10 cellular contexts compared by ENCODE assay signal in the genomic region with DNA sequence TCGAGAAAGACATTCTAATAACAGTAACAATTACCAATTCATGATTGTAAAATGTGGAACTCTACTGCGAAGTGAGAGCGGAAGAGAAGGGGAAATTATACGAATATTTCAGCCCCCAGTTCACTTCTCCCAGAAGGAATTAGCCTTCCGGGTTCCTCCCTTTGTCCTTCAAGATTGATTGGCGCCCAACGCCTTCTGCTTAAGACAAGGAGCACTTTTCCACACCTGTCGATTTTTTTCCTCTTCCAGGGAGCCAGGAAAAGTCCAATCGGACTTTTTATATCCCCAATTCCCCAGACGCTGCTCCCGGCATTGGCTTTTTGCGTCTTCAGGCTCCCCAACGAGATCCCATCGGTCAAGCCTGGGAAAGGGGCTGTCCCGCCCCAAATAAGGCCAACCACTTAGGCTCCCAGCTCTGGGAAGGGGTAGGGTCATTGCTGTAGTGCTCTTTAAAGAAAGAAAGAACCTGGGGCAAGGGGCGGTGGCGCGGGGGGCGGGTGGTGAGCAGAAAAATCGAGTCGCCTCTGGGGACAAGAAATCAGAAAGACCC. TPM values are rescaled to one million over a fixed set of nuclear protein-coding genes. Genes with fewer than 3 reads are reported as not detected.
DNase-seq lines count a peak whose midpoint lies in the region; ATAC-seq and TF ChIP-seq lines count a peak whose summit lies in the region.
"Had no signal": no experiment of that assay in that cellular context is flagged by ENCODE, and none has a peak within 500 bp of the region (broad histone marks: within the 10 kb centered on the region; RNA-seq: fewer than 3 reads in every experiment).

No MANE protein-coding gene starts in this region.

- peaks cover 31% of the 10 kb centered on the region for H3K4me1 Mint-ChIP-seq in GM23338

- peak overlapping the region; percentile 98 for H3K27ac Mint-ChIP-seq in GM23338

- H3K4me3 Mint-ChIP-seq in GM23338 = peak overlapping the region; percentile 80

- no peaks in the 10 kb centered on the region for H3F3A ChIP-seq in GM23338 (replicated peaks; ENCODE audit: low read depth)

- H3K4me3 ChIP-seq in GM23338 (peak overlapping the region; percentile 88), ascending aorta (peak overlapping the region; percentile 50 to 67), iPS-15b (ENCODE audit: low read depth, low read length) (peak overlapping the region; percentile 77), psoas muscle (peak overlapping the region; percentile 57), A673 (ENCODE audit: low read depth, low read length, poor library complexity, severe bottlenecking) (no peak overlapping the region)

- no peaks in the 10 kb centered on the region for H4K20me1 ChIP-seq in GM23338 (replicated peaks; ENCODE audit: insufficient read depth)

- H3K4me2 ChIP-seq in GM23338 = peak overlapping the region; percentile 79

- POLR2A ChIA-PET in A673 (lab: Charles Lee; ENCODE audit: low non-redundant PET) = no interaction called here

- H3K36me3 ChIP-seq in GM23338 (ENCODE audit: insufficient read depth) (no peaks in the 10 kb centered on the region), ascending aorta (no peaks in the 10 kb centered on the region), iPS-15b (ENCODE audit: control insufficient read depth, insufficient read depth, low read length) (no peaks in the 10 kb centered on the region), psoas muscle (ENCODE audit: insufficient read depth in 1 of 2, low read depth in 1 of 2) (no peaks in the 10 kb centered on the region), A673 (ENCODE audit: insufficient read depth, low read length, poor library complexity, severe bottlenecking) (no peaks in the 10 kb centered on the region)

- no peaks in the 10 kb centered on the region for H3K36me3 Mint-ChIP-seq in GM23338 (ENCODE audit: low read depth)

- no peaks in the 10 kb centered on the region for H3K9me2 ChIP-seq in GM23338 (ENCODE audit: insufficient read depth)

- peak overlapping the region; percentile 0; the same call in 1 of the 2 replicates for H2AFZ ChIP-seq in GM23338

- H3K79me2 ChIP-seq in GM23338 (replicated peaks; ENCODE audit: insufficient read depth) = peaks cover 46% of the 10 kb centered on the region

- peaks cover 20% of the 10 kb centered on the region for H3K4me1 ChIP-seq in GM23338 (ENCODE audit: insufficient read depth)
- no peaks in the 10 kb centered on the region for H3K4me1 ChIP-seq in ascending aorta
- peaks cover 17% of the 10 kb centered on the region for H3K4me1 ChIP-seq in iPS-15b (ENCODE audit: control insufficient read depth, insufficient read depth, low read length)
- H3K4me1 ChIP-seq in psoas muscle = no peaks in the 10 kb centered on the region
- no peaks in the 10 kb centered on the region for H3K4me1 ChIP-seq in A673 (ENCODE audit: insufficient read depth, low read length, poor library complexity, severe bottlenecking)

- H3K9ac ChIP-seq in iPS-15b (ENCODE audit: low read depth, low read length) = peak overlapping the region; percentile 76

- peaks cover 4% of the 10 kb centered on the region for H3K27me3 Mint-ChIP-seq in GM23338 (ENCODE audit: insufficient read depth, low read depth, poor library complexity)

- intact Hi-C loops in ascending aorta (cut with DNase I) (no loop called here), psoas muscle (cut with DNase I) (no loop called here), A673 (cut with micrococcal nuclease; ENCODE audit: unreplicated experiment) (no loop called here)

- no TSS peak for BruUV-seq in A673 (replicated peaks; lab: Mats Ljungman, UMichigan)

- H3K27me3 ChIP-seq in GM23338 (ENCODE audit: insufficient read depth) (peaks cover 6% of the 10 kb centered on the region; the same call in 1 of the 2 replicates), ascending aorta (no peaks in the 10 kb centered on the region), iPS-15b (ENCODE audit: control insufficient read depth, insufficient read depth, low read length) (peaks cover 2% of the 10 kb centered on the region), psoas muscle (ENCODE audit: insufficient read depth in 3 of 3, low read length in 2 of 3) (peaks cover 0 to 31% (median 7%) of the 10 kb centered on the region in 3 donors), A673 (replicated peaks; ENCODE audit: insufficient read depth, low read depth, low read length, poor library complexity) (peaks cover 65% of the 10 kb centered on the region)

- ATAC-seq in GM23338 = peak; percentile 79
- ATAC-seq in psoas muscle = no peak
- ATAC-seq in HG02678 (IDR thresholded peaks at IDR 0.05; ENCODE audit: unreplicated experiment) = no peak

- no peaks in the 10 kb centered on the region for H3K9me3 Mint-ChIP-seq in GM23338

- H3K9me3 ChIP-seq in ascending aorta (no peaks in the 10 kb centered on the region), iPS-15b (ENCODE audit: control insufficient read depth, insufficient read depth, low read length) (no peaks in the 10 kb centered on the region), psoas muscle (peaks cover 4% of the 10 kb centered on the region), A673 (ENCODE audit: low read depth, low read length, poor library complexity, severe bottlenecking) (no peaks in the 10 kb centered on the region)

- WGBS in psoas muscle, 3 donors = 10 to 14% (median 13%) methylated on average over 21 of the region's 21 CpGs

- CTCF ChIA-PET in A673 (lab: Charles Lee) = no interaction called here

- TF ChIP-seq CTCF in GM23338 (conservative IDR thresholded peaks at IDR 0.05; ENCODE audit: low read depth in 2 of 2) = no peak
- TF ChIP-seq CTCF in ascending aorta (IDR thresholded peaks at IDR 0.05) = no peak
- no peak for TF ChIP-seq CTCF in psoas muscle (IDR thresholded peaks at IDR 0.05)
- TF ChIP-seq CTCF in A673 (conservative IDR thresholded peaks at IDR 0.05; ENCODE audit: low read depth, low read length) = no peak

- DNase-seq in GM23338 (ENCODE audit: low spot score) = peak; percentile 88
- no peak for DNase-seq in ascending aorta (ENCODE audit: low spot score in 2 of 2)
- peak in 1 of 2 donors; percentile 41 for DNase-seq in psoas muscle
- no peak for DNase-seq in A673 (ENCODE audit: low spot score)
- no peak for DNase-seq in stimulated activated CD4-positive, alpha-beta T cell treated with anti-CD3 and anti-CD28 coated beads, Interleukin-4, amount 100 ng/mL, for 4 hours
- no peak for DNase-seq in NCI-H748 treated with DMSO at 0.1 percent for 48 hours (lab: John Stamatoyannopoulos, UW)
- DNase-seq: activated T-cell treated with anti-CD3 and anti-CD28 coated beads, Interleukin-2, amount 50 U/mL, for 48 hours had no signal

- H3K27ac ChIP-seq in GM23338 (ENCODE audit: low read depth) = peak overlapping the region; percentile 57
- peak overlapping the region; percentile 28 to 34 for H3K27ac ChIP-seq in ascending aorta
- no peak overlapping the region for H3K27ac ChIP-seq in psoas muscle
- H3K27ac ChIP-seq in A673 (ENCODE audit: low read depth, low read length, poor library complexity, severe bottlenecking) = no peak overlapping the region

TF ChIP-seq in GM23338, 12 proteins besides CTCF, POLR2A, EP300 and RAD21 (continues in another document):
- TF ChIP-seq ZNF114 (CRISPR knock-in tag; IDR thresholded peaks at IDR 0.05) (no peak), POLR2AphosphoS5 (IDR thresholded peaks at IDR 0.05; ENCODE audit: low read depth) (no peak; the same call in 1 of the 2 replicates), EZH2 (IDR thresholded peaks at IDR 0.05; ENCODE audit: low read depth, unreplicated experiment) (no peak), EZH2phosphoT487 (IDR thresholded peaks at IDR 0.05; ENCODE audit: unreplicated experiment) (no peak), REST (IDR thresholded peaks at IDR 0.05; ENCODE audit: unreplicated experiment) (no peak), JUNB (IDR thresholded peaks at IDR 0.05; ENCODE audit: unreplicated experiment) (no peak), STAT1 (IDR thresholded peaks at IDR 0.05; ENCODE audit: unreplicated experiment) (no peak), ZNF331 (CRISPR knock-in tag; IDR thresholded peaks at IDR 0.05; ENCODE audit: low read depth) (no peak), NANOG (IDR thresholded peaks at IDR 0.05; ENCODE audit: borderline replicate concordance) (no peak)

RNA-seq across cellular contexts. Expression of gene DSC2, which starts 1.5 kb away (rescaled TPM):
- 20.4 and 23.6 TPM in 2 replicates for total RNA-seq in GM23338 (2014; rRNA removed; shearing (Covaris generic))
- polyA plus RNA-seq in GM23338 (2016; fragmentation: Nextera tagmentation; extraction: Ambion mirVana) = 7.9 and 10.5 TPM in 2 replicates
- total RNA-seq in ascending aorta = 4.4 TPM
- 1 to 10 TPM in 2 of 4 donors, under 1 TPM in 2; 0.66 to 2.4 (median 0.99) TPM for total RNA-seq in psoas muscle
- under 1 TPM; 0.11 to 0.21 (median 0.18) TPM for polyA plus RNA-seq in psoas muscle
- 0.04 TPM in 1 of 2 replicates, not detected in the other for total RNA-seq in A673 (2021)
- total RNA-seq: G401 had no signal

RNA-seq across cellular contexts. Expression of gene DSC3, which starts 58.1 kb away (rescaled TPM):
- total RNA-seq in GM23338 (2014; rRNA removed; shearing (Covaris generic)) = 2.1 and 3.7 TPM in 2 replicates
- polyA plus RNA-seq in GM23338 (2016; fragmentation: Nextera tagmentation; extraction: Ambion mirVana) (0.52 and 0.68 TPM in 2 replicates), psoas muscle (under 1 TPM; under 0.01 to 0.06 (median 0.01) TPM)
- total RNA-seq in ascending aorta (0.85 TPM), psoas muscle (under 1 TPM in 2 of 4 donors, not detected in 2; 0.06 to 0.10 TPM), A673 (2021) (not detected in 2 replicates)
- total RNA-seq: G401 had no signal

Comparison
In these comparisons a context has a peak if more than half of its experiments do, and no peak if none do; other contexts are left out.
1. H3K27ac ChIP-seq: peak in GM23338 (single experiment) and ascending aorta (2 of 2); none in psoas muscle (single experiment) and A673 (single experiment).